8 cellular contexts compared by ENCODE assay signal in the genomic region with DNA sequence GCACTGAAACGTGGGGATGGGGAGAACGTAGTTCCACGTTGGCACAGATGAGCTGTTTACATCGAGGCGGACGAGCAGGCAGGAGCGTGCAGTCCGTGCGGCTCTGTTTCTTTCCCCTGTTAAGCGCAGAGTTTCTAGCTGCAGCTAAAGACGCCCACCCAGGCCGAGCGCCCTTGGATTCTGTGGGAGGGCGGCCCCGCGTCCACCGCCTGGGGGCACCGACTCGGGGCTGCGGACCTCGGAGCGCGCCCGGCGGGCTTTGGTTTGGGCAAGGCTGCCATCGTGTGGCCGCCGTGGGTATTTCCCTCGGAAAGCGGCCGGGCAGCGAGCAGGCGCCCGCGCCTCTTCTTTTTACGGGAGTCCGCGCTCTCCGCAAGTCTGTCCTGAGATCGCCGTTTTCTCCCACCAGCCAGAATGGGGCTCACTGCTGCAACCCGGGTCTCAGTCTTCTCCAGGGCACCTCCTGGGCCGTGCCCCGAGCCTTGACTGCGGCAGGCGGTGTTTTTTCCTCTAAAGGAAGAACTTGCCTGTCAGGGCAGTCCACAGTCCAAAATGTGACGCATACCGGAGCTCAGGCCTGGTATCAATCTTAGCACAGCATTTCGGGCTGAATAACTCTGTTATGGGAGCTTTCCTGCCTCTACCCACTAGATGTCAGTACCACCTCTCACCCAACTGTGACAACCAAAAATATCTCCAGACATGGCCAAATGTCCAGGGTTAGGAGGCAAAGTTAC.
A peak's percentile ranks its signal among the peaks of the same experiment; 100 is the strongest.
DNase-seq lines count a peak whose midpoint lies in the region; ATAC-seq and TF ChIP-seq lines count a peak whose summit lies in the region.

No MANE protein-coding gene starts in this region.

- peak; percentile 59; the same call in 1 of the 2 replicates for TF ChIP-seq CTCF in PC-3 (conservative IDR thresholded peaks at IDR 0.05; ENCODE audit: low read depth, low read length)
- peak; percentile 59 for TF ChIP-seq CTCF in fibroblast of villous mesenchyme (IDR thresholded peaks at IDR 0.05; ENCODE audit: insufficient read depth, low read depth, low read length)
- TF ChIP-seq CTCF in neural progenitor cell (IDR thresholded peaks at IDR 0.05) = peak; percentile 74

- ATAC-seq in GM18907 (IDR thresholded peaks at IDR 0.05; ENCODE audit: unreplicated experiment) (peak; percentile 92), HG03108 (IDR thresholded peaks at IDR 0.05; ENCODE audit: unreplicated experiment) (peak; percentile 91), PC-3 (peak; percentile 90)

- H4K20me1 ChIP-seq in PC-3 (ENCODE audit: low read length) (no peaks in the 10 kb centered on the region), neural progenitor cell (ENCODE audit: low read depth) (no peaks in the 10 kb centered on the region)

- H3K36me3 ChIP-seq in PC-3 (ENCODE audit: low read depth, low read length) (no peaks in the 10 kb centered on the region), neural progenitor cell (no peaks in the 10 kb centered on the region), subcutaneous abdominal adipose tissue (ENCODE audit: control insufficient read depth in 5 of 5, insufficient read depth in 5 of 5, low read length in 5 of 5) (no peaks in the 10 kb centered on the region)

- peak overlapping the region; percentile 86 for H3K4me2 ChIP-seq in PC-3 (ENCODE audit: low read length)
- H3K4me2 ChIP-seq in neural progenitor cell = peak overlapping the region; percentile 84

- H3K79me2 ChIP-seq in PC-3 (ENCODE audit: low read length) (no peaks in the 10 kb centered on the region), neural progenitor cell (ENCODE audit: low read depth) (no peaks in the 10 kb centered on the region)

- no peak overlapping the region for H3K9ac ChIP-seq in PC-3 (ENCODE audit: low read length)
- H3K9ac ChIP-seq in neural progenitor cell = no peak overlapping the region
- H3K9ac ChIP-seq in subcutaneous abdominal adipose tissue (ENCODE audit: low read length in 5 of 5) = peak overlapping the region in 2 of 5 donors; percentile 35 to 73

- H3F3A ChIP-seq in PC-3 (ENCODE audit: low read length, unreplicated experiment) (no peaks in the 10 kb centered on the region), neural progenitor cell (ENCODE audit: low read depth) (no peaks in the 10 kb centered on the region)

- H3K36me3 Mint-ChIP-seq in neural progenitor cell = no peaks in the 10 kb centered on the region

- POLR2A ChIA-PET in PC-3 (lab: Charles Lee; ENCODE audit: unreplicated experiment) = no interaction called here

- no TSS peak for BruUV-seq in PC-3 (replicated peaks; lab: Mats Ljungman, UMichigan)

- peak overlapping the region; percentile 79 for H3K4me3 Mint-ChIP-seq in neural progenitor cell

- intact Hi-C loops in PC-3 (cut with micrococcal nuclease) = loop anchor here (2.0 to 10.0 kb wide), 2 partner anchors 118 to 524 kb away; no protein-coding TSS in a partner anchor

- DNase-seq in AG20443 (ENCODE audit: low spot score) (peak; percentile 94), PC-3 (peak; percentile 72), fibroblast of villous mesenchyme (ENCODE audit: low read depth) (peak; percentile 51), neural progenitor cell (ENCODE audit: low spot score) (peak; percentile 87)
- DNase-seq in activated T-helper 9 cell treated with anti-CD3 and anti-CD28 coated beads, Interleukin-2, amount 50 U/mL, for 16 hours (ENCODE audit: low read depth) = peak; percentile 31

- H3K27ac ChIP-seq in PC-3 (ENCODE audit: low read length) (no peak overlapping the region), neural progenitor cell (no peak overlapping the region), subcutaneous abdominal adipose tissue (ENCODE audit: low read depth, low read length) (peak overlapping the region; percentile 57)

- H2AFZ ChIP-seq in PC-3 (ENCODE audit: low read length) (peak overlapping the region; percentile 80), neural progenitor cell (replicated peaks) (peak overlapping the region; percentile 91)

- H3K4me1 ChIP-seq in PC-3 (ENCODE audit: insufficient read depth, low read length) = no peaks in the 10 kb centered on the region
- no peaks in the 10 kb centered on the region for H3K4me1 ChIP-seq in neural progenitor cell
- peaks cover 0 to 17% (median 7%) of the 10 kb centered on the region in 5 donors for H3K4me1 ChIP-seq in subcutaneous abdominal adipose tissue (ENCODE audit: control insufficient read depth in 5 of 5, insufficient read depth in 5 of 5, low read length in 5 of 5)

- H3K4me1 Mint-ChIP-seq in neural progenitor cell = no peaks in the 10 kb centered on the region

- no peaks in the 10 kb centered on the region for H3K9me2 ChIP-seq in PC-3 (replicated peaks; ENCODE audit: low read length)

- H3K27me3 ChIP-seq in PC-3 (ENCODE audit: low read length) = peaks cover 30% of the 10 kb centered on the region
- H3K27me3 ChIP-seq in neural progenitor cell = peaks cover 73% of the 10 kb centered on the region
- H3K27me3 ChIP-seq in subcutaneous abdominal adipose tissue (ENCODE audit: control insufficient read depth in 5 of 5, insufficient read depth in 4 of 5, low read length in 5 of 5) = peaks cover 0 to 18% (median 12%) of the 10 kb centered on the region in 5 donors

- H3K9me3 Mint-ChIP-seq in neural progenitor cell = peaks cover 14% of the 10 kb centered on the region

- CTCF ChIA-PET in PC-3 (lab: Charles Lee) = interaction anchor here (0.6 to 1.6 kb wide), 4 partner anchors 8 to 117 kb away, joined by 3 to 8 read pairs (median 4); no protein-coding TSS in a partner anchor

- no peaks in the 10 kb centered on the region for H3K9me3 ChIP-seq in PC-3 (ENCODE audit: low read length)
- H3K9me3 ChIP-seq in neural progenitor cell (ENCODE audit: low read depth) = no peaks in the 10 kb centered on the region
- peaks cover 0 to 5% (median 0%) of the 10 kb centered on the region in 5 donors for H3K9me3 ChIP-seq in subcutaneous abdominal adipose tissue (ENCODE audit: control insufficient read depth in 5 of 5, low read length in 5 of 5)

- H3K4me3 ChIP-seq in PC-3 (ENCODE audit: low read length) (peak overlapping the region; percentile 64), fibroblast of villous mesenchyme (ENCODE audit: low read depth, low read length) (peak overlapping the region; percentile 55), neural progenitor cell (peak overlapping the region; percentile 38), subcutaneous abdominal adipose tissue (ENCODE audit: low read depth in 1 of 5, low read length in 5 of 5) (peak overlapping the region; percentile 42 to 63 (median 54))

- H3K27ac Mint-ChIP-seq in neural progenitor cell = no peak overlapping the region

- peaks cover 36% of the 10 kb centered on the region for H3K27me3 Mint-ChIP-seq in neural progenitor cell (ENCODE audit: insufficient read depth, low read depth)

Comparison
In these comparisons a context has a peak if more than half of its experiments do, and no peak if none do; other contexts are left out.
1. DNase-seq: peak in every context shown above with its lines; median percentile 94 in AG20443; 87 in neural progenitor cell; 72 in PC-3; 51 in fibroblast of villous mesenchyme; 31 in activated T-helper 9 cell treated with anti-CD3 and anti-CD28 coated beads, Interleukin-2, amount 50 U/mL, for 16 hours.